Comparison of ENCODE assay signal across 1 cellular context in genomic region chr3:50559702-50560101, GRCh38.
TF ChIP-seq lines count a peak whose summit lies in the region.

No MANE protein-coding gene starts in this region.

TF ChIP-seq in IMR-90, 13 proteins besides CTCF, POLR2A, EP300 and RAD21 (continued from another document):
- TF ChIP-seq SMC3 (IDR thresholded peaks at IDR 0.05; ENCODE audit: low read depth, low read length) (no peak), MAZ (IDR thresholded peaks at IDR 0.05; ENCODE audit: borderline replicate concordance, low read depth, low read length) (no peak), USF2 (IDR thresholded peaks at IDR 0.05; ENCODE audit: low read depth, low read length) (no peak), FOS (IDR thresholded peaks at IDR 0.05; ENCODE audit: low read depth, low read length) (no peak), BHLHE40 (IDR thresholded peaks at IDR 0.05; ENCODE audit: low read depth, low read length) (no peak), NFE2L2 (IDR thresholded peaks at IDR 0.05; ENCODE audit: low read depth, low read length) (no peak), MAFK (IDR thresholded peaks at IDR 0.05; ENCODE audit: low read depth, low read length) (no peak)
TF ChIP-seq in IMR-90: peak in this region for 0.
